In genomic region chr3:46681387-46681786, GRCh38 we compare ENCODE assay signal across 25 cellular contexts.
"Had no signal": no experiment of that assay in that cellular context is flagged by ENCODE, and none has a peak within 500 bp of the region (broad histone marks: within the 10 kb centered on the region; RNA-seq: fewer than 3 reads in every experiment).

No MANE protein-coding gene starts in this region.

- H3K36me3 ChIP-seq: SJCRH30 had no signal

- H3K4me1 ChIP-seq: ascending aorta, SJCRH30 had no signal

- DNase-seq: activated CD4-positive, alpha-beta T cell treated with anti-CD3 and anti-CD28 coated beads for 36 hours; activated CD4-positive, alpha-beta T cell treated with anti-CD3 and anti-CD28 coated beads, Interleukin-2, amount 10 ng/mL, durations not matched to agents 7 days and 5 days; activated CD4-positive, alpha-beta T cell treated with anti-CD3 and anti-CD28 coated beads, Interleukin-2, amount 50 U/mL, for 48 hours; activated CD8-positive, alpha-beta T cell treated with anti-CD3 and anti-CD28 coated beads, Interleukin-2, amount 10 ng/mL, durations not matched to agents 7 days and 5 days; activated gamma-delta T cell; activated naive CD4-positive, alpha-beta T cell treated with Interleukin-2 at 50 U/mL for 16 hours; activated naive CD8-positive, alpha-beta T cell treated with anti-CD3 and anti-CD28 coated beads, Interleukin-2, amount 10 ng/mL, durations not matched to agents 7 days and 5 days; activated T-cell treated with anti-CD3 and anti-CD28 coated beads, Interleukin-2, amount 50 U/mL, for 24 hours; amygdala; NCI-H1092 treated with DMSO at 0.1 percent for 48 hours; NCI-H1417 treated with DMSO at 0.1 percent for 48 hours; NCI-H187 treated with DMSO at 0.1 percent for 48 hours; NCI-H2081; NCI-H2171 treated with DMSO at 0.1 percent for 48 hours; NCI-H2227 treated with DMSO at 0.1 percent for 48 hours; NCI-H446; NCI-H524; OCI-M1; SHP77; SJCRH30 had no signal

- H3K27ac ChIP-seq: ascending aorta, KMS-11, SJCRH30, SK-N-MC had no signal

- H3K4me3 ChIP-seq: ascending aorta, SJCRH30, SK-N-MC had no signal

- H3K9ac ChIP-seq: KMS-11 had no signal

- H3K27me3 ChIP-seq: ascending aorta, SJCRH30 had no signal

- ATAC-seq: activated CD4-positive, alpha-beta T cell treated with anti-CD3 and anti-CD28 coated beads for 36 hours; activated CD4-positive, CD25-positive, alpha-beta regulatory T cell treated with anti-CD3 and anti-CD28 coated beads, Interleukin-2, amount 50 U/mL, for 24 hours; activated CD8-positive, alpha-beta T cell treated with anti-CD3 and anti-CD28 coated beads, Interleukin-2, amount 10 ng/mL, durations not matched to agents 7 days and 5 days; WTC11 had no signal

- H3K4me2 ChIP-seq: KMS-11 had no signal

- H3K9me3 ChIP-seq: ascending aorta, SJCRH30 had no signal
